In the genomic region with DNA sequence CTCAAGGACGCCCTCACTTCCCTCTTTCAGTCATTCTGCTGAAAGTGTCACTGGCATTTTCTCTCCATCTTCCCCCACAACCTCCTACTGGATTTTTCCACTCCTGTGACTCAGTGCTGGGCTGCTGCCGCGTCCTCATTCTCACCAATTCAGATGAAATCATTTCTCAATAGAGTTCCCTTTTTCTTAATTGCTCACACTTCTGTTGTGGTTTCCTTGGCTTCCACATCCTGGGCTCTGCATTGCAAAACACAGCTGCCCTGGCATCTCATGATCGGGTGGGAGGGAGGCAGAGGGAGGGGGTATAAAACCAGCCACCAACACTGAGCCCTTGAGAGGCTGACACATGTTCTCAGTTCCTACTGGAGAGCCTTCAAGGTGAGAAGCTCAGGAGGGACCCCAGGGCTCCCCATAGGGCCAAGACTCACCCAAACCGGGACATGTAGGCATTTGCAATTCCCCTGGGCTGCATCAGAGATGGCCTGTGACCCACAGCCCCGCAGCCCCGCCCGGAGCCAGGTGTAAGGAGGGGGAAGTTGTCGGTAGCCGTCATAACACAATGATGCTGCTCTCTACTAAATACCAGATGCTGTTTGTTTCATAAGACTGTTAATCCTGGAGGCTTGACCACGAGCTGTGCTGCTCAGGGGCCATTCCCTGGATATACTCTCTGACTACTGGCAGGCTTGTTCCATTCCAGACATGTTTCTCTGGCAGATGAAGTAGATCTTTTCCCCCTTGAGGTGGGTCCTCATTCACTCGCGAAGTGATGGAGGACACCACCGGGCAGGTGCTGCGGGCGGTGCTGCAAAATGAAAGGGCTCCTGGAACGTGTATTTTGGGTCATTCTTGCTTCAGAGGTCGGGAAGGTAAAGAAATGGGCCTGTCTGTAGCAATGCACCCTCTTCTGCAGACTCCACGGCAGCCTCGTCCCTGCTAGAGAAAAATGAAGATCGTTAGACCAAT, we compare ENCODE assay signal across 9 cellular contexts.
DNase-seq lines count a peak whose midpoint lies in the region; ATAC-seq, FAIRE-seq and TF ChIP-seq lines count a peak whose summit lies in the region.
"Had no signal": no experiment of that assay in that cellular context is flagged by ENCODE, and none has a peak within 500 bp of the region (broad histone marks: within the 10 kb centered on the region; RNA-seq: fewer than 3 reads in every experiment).

No MANE protein-coding gene starts in this region.

- no peak overlapping the region for H3K9ac ChIP-seq in kidney (ENCODE audit: low read length in 2 of 2)

- H3K4me3 ChIP-seq in kidney (ENCODE audit: low read length in 2 of 2) (no peak overlapping the region), HAP-1 (no peak overlapping the region)

- intact Hi-C loops in kidney (cut with DNase I) = no loop called here

- no peak for FAIRE-seq in kidney (lab: Jason Lieb, UNC)
- FAIRE-seq: endothelial cell of umbilical vein had no signal

- no peaks in the 10 kb centered on the region for H3K27me3 ChIP-seq in HAP-1 (ENCODE audit: low read depth)

- H3K4me1 ChIP-seq in kidney (ENCODE audit: control insufficient read depth in 1 of 2, insufficient read depth in 1 of 2, low read depth in 1 of 2, low read length in 2 of 2) = peaks cover 0 to 3% of the 10 kb centered on the region in 2 donors
- H3K4me1 ChIP-seq in HAP-1 = no peaks in the 10 kb centered on the region

- no peak for TF ChIP-seq CTCF in kidney (IDR thresholded peaks at IDR 0.05; ENCODE audit: borderline replicate concordance, extremely low read depth, insufficient read depth)

- DNase-seq in T-helper 2 cell = peak in 4 of 5 experiments; percentile 45 to 90 (median 75)
- peak; percentile 96 for DNase-seq in amniotic epithelial cell (ENCODE audit: low read depth)
- peak; percentile 76 for DNase-seq in kidney
- peak; percentile 59 to 80 (median 73) for DNase-seq in stimulated activated CD4-positive, alpha-beta T cell treated with anti-CD3 and anti-CD28 coated beads, TNF-alpha, amount 100 ng/mL, for 24 hours (ENCODE audit: low read depth in 3 of 3)
- no peak for DNase-seq in NCI-H2196 (lab: John Stamatoyannopoulos, UW; ENCODE audit: unreplicated experiment)
- DNase-seq in HAP-1 (ENCODE audit: low spot score in 2 of 2) = no peak

- in situ Hi-C loops in HAP-1 (cut with MboI; ENCODE audit: low sequenced_read_pairs) = loop anchor here (10.0 kb wide), 1 partner anchor 350 kb away; no protein-coding TSS in a partner anchor

- H3K27ac ChIP-seq in kidney (ENCODE audit: low read depth in 2 of 2, low read length in 2 of 2) = no peak overlapping the region

- H3K9me3 ChIP-seq in kidney (ENCODE audit: control insufficient read depth in 1 of 2, low read length in 2 of 2) (no peaks in the 10 kb centered on the region), HAP-1 (no peaks in the 10 kb centered on the region)

- peak; percentile 44 for ATAC-seq in GM19025 (IDR thresholded peaks at IDR 0.05; ENCODE audit: low read depth, unreplicated experiment)
- peak; percentile 54 for ATAC-seq in HG03135 (IDR thresholded peaks at IDR 0.05; ENCODE audit: unreplicated experiment)

- H3K36me3 ChIP-seq in kidney (ENCODE audit: control insufficient read depth in 1 of 2, insufficient read depth in 2 of 2, low read length in 2 of 2) = peaks cover 6 to 14% of the 10 kb centered on the region in 2 donors
- H3K36me3 ChIP-seq in HAP-1 (replicated peaks) = no peaks in the 10 kb centered on the region

Comparison
In these comparisons a context has a peak if more than half of its experiments do, and no peak if none do; other contexts are left out.
1. DNase-seq: peak in T-helper 2 cell (4 of 5), amniotic epithelial cell (single experiment), kidney (single experiment) and stimulated activated CD4-positive, alpha-beta T cell treated with anti-CD3 and anti-CD28 coated beads, TNF-alpha, amount 100 ng/mL, for 24 hours (3 of 3); none in NCI-H2196 (single experiment) and HAP-1 (0 of 2).